1 cellular context compared by ENCODE assay signal in the genomic region with DNA sequence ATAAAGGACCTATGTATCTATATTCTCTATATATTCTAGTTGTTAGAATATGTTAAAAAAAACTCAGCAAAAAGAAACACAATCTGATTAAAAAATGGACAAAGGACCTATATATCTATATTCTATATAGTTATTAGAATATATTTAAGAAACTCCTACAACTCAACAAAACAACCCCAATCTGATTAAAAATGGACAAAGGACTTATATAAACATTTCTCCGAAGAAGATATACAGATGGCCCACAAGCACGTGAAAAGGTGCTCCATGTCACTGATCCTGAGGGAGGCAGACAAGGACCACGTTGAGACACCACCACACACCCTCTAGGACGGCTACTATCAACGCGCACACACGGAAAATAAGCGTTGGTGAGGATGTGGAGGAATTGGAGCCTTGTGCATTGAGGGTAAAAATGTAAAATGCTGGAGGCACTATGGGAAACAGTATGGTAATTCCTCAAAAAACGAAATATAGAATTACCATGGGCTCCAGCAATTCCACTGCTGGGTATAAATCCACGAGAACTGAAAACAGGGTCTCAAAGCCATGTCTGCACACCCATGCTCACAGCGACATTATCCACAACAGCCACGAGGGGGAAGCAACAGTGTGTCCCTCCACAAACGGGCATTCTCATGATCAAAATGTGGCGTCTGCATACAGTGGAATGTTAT.
TF ChIP-seq lines count a peak whose summit lies in the region.

No MANE protein-coding gene starts in this region.

TF ChIP-seq in K562, 482 proteins besides CTCF, POLR2A, EP300 and RAD21 (continued from another document):
- no peak for TF ChIP-seq CHD7 (IDR thresholded peaks at IDR 0.05; ENCODE audit: low read depth, low read length)
- TF ChIP-seq ZC3H11A (IDR thresholded peaks at IDR 0.05; ENCODE audit: low read depth, low read length), result peak; percentile 95; the same call in 1 of the 2 replicates
- no peak for TF ChIP-seq MEIS2 (IDR thresholded peaks at IDR 0.05; ENCODE audit: partially characterized antibody)
- no peak for TF ChIP-seq ZNF785 (CRISPR knock-in tag; IDR thresholded peaks at IDR 0.05)
- TF ChIP-seq TBL1XR1 (IDR thresholded peaks at IDR 0.05; ENCODE audit: low read length in 2 of 2), result peak; percentile 72 to 79; a peak in 2 of 4 replicates
- TF ChIP-seq PRMT5 (CRISPR knock-in tag; IDR thresholded peaks at IDR 0.05), result no peak
- peak; percentile 100 for TF ChIP-seq SMC3 (conservative IDR thresholded peaks at IDR 0.05; ENCODE audit: insufficient read depth, low read depth, low read length)
- peak; percentile 85; the same call in 1 of the 2 replicates for TF ChIP-seq GTF2F1 (IDR thresholded peaks at IDR 0.05; ENCODE audit: low read depth, low read length)
- peak; percentile 91; the same call in 1 of the 2 replicates for TF ChIP-seq CCAR2 (IDR thresholded peaks at IDR 0.05; ENCODE audit: low read depth, low read length)
- TF ChIP-seq LARP7 (IDR thresholded peaks at IDR 0.05), result no peak
- TF ChIP-seq ZNF444 (CRISPR knock-in tag; IDR thresholded peaks at IDR 0.05), result no peak
- TF ChIP-seq, protein P1, sequence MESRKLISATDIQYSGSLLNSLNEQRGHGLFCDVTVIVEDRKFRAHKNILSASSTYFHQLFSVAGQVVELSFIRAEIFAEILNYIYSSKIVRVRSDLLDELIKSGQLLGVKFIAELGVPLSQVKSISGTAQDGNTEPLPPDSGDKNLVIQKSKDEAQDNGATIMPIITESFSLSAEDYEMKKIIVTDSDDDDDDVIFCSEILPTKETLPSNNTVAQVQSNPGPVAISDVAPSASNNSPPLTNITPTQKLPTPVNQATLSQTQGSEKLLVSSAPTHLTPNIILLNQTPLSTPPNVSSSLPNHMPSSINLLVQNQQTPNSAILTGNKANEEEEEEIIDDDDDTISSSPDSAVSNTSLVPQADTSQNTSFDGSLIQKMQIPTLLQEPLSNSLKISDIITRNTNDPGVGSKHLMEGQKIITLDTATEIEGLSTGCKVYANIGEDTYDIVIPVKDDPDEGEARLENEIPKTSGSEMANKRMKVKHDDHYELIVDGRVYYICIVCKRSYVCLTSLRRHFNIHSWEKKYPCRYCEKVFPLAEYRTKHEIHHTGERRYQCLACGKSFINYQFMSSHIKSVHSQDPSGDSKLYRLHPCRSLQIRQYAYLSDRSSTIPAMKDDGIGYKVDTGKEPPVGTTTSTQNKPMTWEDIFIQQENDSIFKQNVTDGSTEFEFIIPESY (CRISPR knock-in tag; IDR thresholded peaks at IDR 0.05), result no peak
- no peak for TF ChIP-seq TFE3 (CRISPR knock-in tag; IDR thresholded peaks at IDR 0.05)
- TF ChIP-seq CAMTA2 (CRISPR knock-in tag; conservative IDR thresholded peaks at IDR 0.05), result no peak
- TF ChIP-seq ZNF584 (CRISPR knock-in tag; IDR thresholded peaks at IDR 0.05; ENCODE audit: low read depth), result no peak
- TF ChIP-seq ZKSCAN8 (CRISPR knock-in tag; IDR thresholded peaks at IDR 0.05), result no peak
- TF ChIP-seq IFI16 (CRISPR knock-in tag; IDR thresholded peaks at IDR 0.05), result no peak
- TF ChIP-seq, protein P2, sequence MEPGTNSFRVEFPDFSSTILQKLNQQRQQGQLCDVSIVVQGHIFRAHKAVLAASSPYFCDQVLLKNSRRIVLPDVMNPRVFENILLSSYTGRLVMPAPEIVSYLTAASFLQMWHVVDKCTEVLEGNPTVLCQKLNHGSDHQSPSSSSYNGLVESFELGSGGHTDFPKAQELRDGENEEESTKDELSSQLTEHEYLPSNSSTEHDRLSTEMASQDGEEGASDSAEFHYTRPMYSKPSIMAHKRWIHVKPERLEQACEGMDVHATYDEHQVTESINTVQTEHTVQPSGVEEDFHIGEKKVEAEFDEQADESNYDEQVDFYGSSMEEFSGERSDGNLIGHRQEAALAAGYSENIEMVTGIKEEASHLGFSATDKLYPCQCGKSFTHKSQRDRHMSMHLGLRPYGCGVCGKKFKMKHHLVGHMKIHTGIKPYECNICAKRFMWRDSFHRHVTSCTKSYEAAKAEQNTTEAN (CRISPR knock-in tag; IDR thresholded peaks at IDR 0.05), result no peak
- no peak for TF ChIP-seq KLF13 (tag; IDR thresholded peaks at IDR 0.05; ENCODE audit: borderline replicate concordance, low read depth)
- TF ChIP-seq MTF1 (CRISPR knock-in tag; IDR thresholded peaks at IDR 0.05; ENCODE audit: borderline replicate concordance), result no peak
- no peak for TF ChIP-seq EWSR1 (IDR thresholded peaks at IDR 0.05; ENCODE audit: borderline replicate concordance, low read depth, partially characterized antibody)
